In the genomic region with DNA sequence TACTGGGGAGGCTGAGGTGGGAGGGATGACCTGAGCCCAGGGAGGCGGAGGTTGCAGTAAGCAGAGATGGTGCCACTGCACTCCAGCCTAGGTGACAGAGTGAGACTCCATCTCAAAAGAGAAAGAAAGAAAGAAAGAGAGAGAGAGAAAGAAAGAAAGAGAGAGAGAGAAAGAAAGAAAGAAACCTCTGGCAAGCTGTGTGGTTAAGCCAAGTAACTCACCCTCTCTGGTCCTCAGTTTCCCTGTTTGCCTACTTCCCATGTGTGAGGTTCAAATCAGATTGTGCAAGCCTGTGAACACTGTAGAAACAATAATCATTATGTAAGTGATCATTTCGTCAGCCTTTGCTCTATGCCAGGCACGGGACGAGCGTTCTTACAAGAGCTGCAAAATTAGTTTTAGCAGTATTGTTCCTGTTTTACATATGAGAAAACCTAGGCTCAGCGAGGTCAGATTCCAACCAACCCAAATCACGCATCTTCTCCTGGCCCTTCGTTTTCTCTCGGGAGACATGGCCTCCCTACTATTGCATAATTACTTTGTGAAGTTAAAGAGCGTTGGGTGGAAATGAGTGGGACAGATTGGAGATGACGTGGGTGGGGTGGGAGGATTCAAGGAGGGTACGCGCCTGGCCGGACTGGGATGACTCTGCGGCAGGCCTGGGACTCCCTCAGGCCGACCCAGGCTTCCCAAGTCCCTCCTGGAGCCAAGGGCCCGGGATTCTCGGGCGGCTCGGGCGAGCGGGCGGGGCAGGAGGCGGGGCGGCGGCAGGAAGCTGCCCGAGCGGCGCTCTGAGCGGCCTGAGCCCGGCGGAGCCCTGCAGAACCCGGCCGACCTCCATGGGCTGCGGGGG, we compare ENCODE assay signal across 8 cellular contexts. TPM values are rescaled to one million over a fixed set of nuclear protein-coding genes. Genes with fewer than 3 reads are reported as not detected.
DNase-seq lines count a peak whose midpoint lies in the region; ATAC-seq and TF ChIP-seq lines count a peak whose summit lies in the region.

A gene with protein sequence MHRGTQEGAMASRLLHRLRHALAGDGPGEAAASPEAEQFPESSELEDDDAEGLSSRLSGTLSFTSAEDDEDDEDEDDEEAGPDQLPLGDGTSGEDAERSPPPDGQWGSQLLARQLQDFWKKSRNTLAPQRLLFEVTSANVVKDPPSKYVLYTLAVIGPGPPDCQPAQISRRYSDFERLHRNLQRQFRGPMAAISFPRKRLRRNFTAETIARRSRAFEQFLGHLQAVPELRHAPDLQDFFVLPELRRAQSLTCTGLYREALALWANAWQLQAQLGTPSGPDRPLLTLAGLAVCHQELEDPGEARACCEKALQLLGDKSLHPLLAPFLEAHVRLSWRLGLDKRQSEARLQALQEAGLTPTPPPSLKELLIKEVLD (plus strand): TSS at position 770 of the 853 bp plus-strand sequence. CDS start 121 bp downstream, outside the sequence.

- ATAC-seq in HG03521 (IDR thresholded peaks at IDR 0.05; ENCODE audit: unreplicated experiment) (peak; percentile 46), left cardiac atrium (peak; percentile 89 to 93), HG03469 (IDR thresholded peaks at IDR 0.05; ENCODE audit: unreplicated experiment) (no peak), GM19395 (IDR thresholded peaks at IDR 0.05; ENCODE audit: unreplicated experiment) (no peak)

- H3K4me3 Mint-ChIP-seq in osteocyte (ENCODE audit: unreplicated experiment) = peak within 1 kb of the TSS; percentile 85

- H3K9me3 Mint-ChIP-seq in osteocyte (ENCODE audit: unreplicated experiment) = no peaks in the 10 kb centered on the region

- H3K4me1 Mint-ChIP-seq in osteocyte (ENCODE audit: unreplicated experiment) = peaks cover 46% of the 10 kb centered on the region

- peak; percentile 16 for DNase-seq in DMS153 treated with DMSO at 0.1 percent for 48 hours (lab: John Stamatoyannopoulos, UW; ENCODE audit: unreplicated experiment)
- peak; percentile 37 to 85 (median 83) for DNase-seq in Peyer's patch
- peak; percentile 72 for DNase-seq in astrocyte of the cerebellum (ENCODE audit: low read depth)
- DNase-seq in left cardiac atrium = peak; percentile 92
- DNase-seq in osteocyte (ENCODE audit: extremely low spot score, unreplicated experiment) = peak; percentile 92

- in situ Hi-C loops in astrocyte of the cerebellum (cut with HindIII; ENCODE audit: low sequenced_read_pairs) = no loop called here

- peak within 1 kb of the TSS; percentile 73 to 89 (median 84) for H3K27ac ChIP-seq in Peyer's patch

- peaks cover 0 to 27% (median 3%) of the 10 kb centered on the region in 4 donors for H3K4me1 ChIP-seq in Peyer's patch

- H3K27me3 Mint-ChIP-seq in osteocyte (ENCODE audit: unreplicated experiment) = no peaks in the 10 kb centered on the region

- no peaks in the 10 kb centered on the region for H3K27me3 ChIP-seq in Peyer's patch

- peak; percentile 18 to 25 for TF ChIP-seq POLR2A in Peyer's patch (IDR thresholded peaks at IDR 0.05)

- intact Hi-C loops in left cardiac atrium (cut with DNase I) = no loop called here

- no peaks in the 10 kb centered on the region for H3K9me3 ChIP-seq in Peyer's patch

- H3K4me3 ChIP-seq in Peyer's patch = peak within 1 kb of the TSS; percentile 53 to 72 (median 67)
- peak within 1 kb of the TSS; percentile 63 for H3K4me3 ChIP-seq in astrocyte of the cerebellum (ENCODE audit: low read depth, low read length)

- TF ChIP-seq CTCF in Peyer's patch (IDR thresholded peaks at IDR 0.05) = no peak
- TF ChIP-seq CTCF in astrocyte of the cerebellum (IDR thresholded peaks at IDR 0.05; ENCODE audit: low read depth, low read length, missing control alignments) = no peak
- no peak for TF ChIP-seq CTCF in osteocyte (IDR thresholded peaks at IDR 0.05)

- H3K27ac Mint-ChIP-seq in osteocyte (ENCODE audit: unreplicated experiment) = peak within 1 kb of the TSS; percentile 95

- H3K36me3 Mint-ChIP-seq in osteocyte (ENCODE audit: unreplicated experiment) = peaks cover 2% of the 10 kb centered on the region

- peaks cover 0 to 3% (median 0%) of the 10 kb centered on the region in 3 donors for H3K36me3 ChIP-seq in Peyer's patch

RNA-seq across cellular contexts. Expression of the gene that starts here (rescaled TPM):
- total RNA-seq in Peyer's patch (10 to 100 TPM; 17.5 to 94.9 (median 42.7) TPM), left cardiac atrium (10 to 100 TPM; 23.2 to 30.2 TPM), osteocyte (24.4 and 25.6 TPM in 2 replicates)

Comparison
In these comparisons a context has a peak if more than half of its experiments do, and no peak if none do; other contexts are left out.
1. DNase-seq: peak in every context shown above with its lines; median percentile 92 in left cardiac atrium; 92 in osteocyte; 83 in Peyer's patch; 72 in astrocyte of the cerebellum; 16 in DMS153 treated with DMSO at 0.1 percent for 48 hours.
2. ATAC-seq: peak in HG03521 (single experiment) and left cardiac atrium (2 of 2); none in HG03469 (single experiment) and GM19395 (single experiment).